Comparison of ENCODE assay signal across 10 cellular contexts in the genomic region with DNA sequence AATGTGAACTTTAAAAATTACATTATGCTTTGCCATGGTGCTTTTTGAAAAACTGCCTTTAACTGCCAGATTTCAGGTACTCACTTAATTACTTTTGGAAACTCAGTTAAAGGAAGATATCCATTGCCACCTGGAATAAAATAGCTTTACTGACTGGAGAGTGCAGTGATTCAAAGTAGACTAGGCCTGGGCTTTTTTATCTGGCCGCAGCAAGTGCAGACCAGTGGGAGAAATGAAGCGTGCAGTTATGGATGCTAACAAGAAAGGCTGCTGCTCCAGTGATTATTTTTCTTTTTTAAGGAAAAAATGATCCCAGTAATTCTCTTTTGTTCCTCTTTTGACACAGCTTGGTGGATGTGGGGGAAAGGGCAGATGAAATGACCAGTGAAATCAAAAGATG. TPM values are rescaled to one million over a fixed set of nuclear protein-coding genes. Genes with fewer than 3 reads are reported as not detected.
DNase-seq lines count a peak whose midpoint lies in the region; ATAC-seq and TF ChIP-seq lines count a peak whose summit lies in the region.
"Had no signal": no experiment of that assay in that cellular context is flagged by ENCODE, and none has a peak within 500 bp of the region (broad histone marks: within the 10 kb centered on the region; RNA-seq: fewer than 3 reads in every experiment).

No MANE protein-coding gene starts in this region.

- H3K4me3 ChIP-seq in AG04449 (ENCODE audit: low read depth, low read length) (peak overlapping the region; percentile 82), IMR-90 (ENCODE audit: insufficient read depth, low read depth, low read length) (peak overlapping the region; percentile 87), colonic mucosa (peak overlapping the region; percentile 79)

- WGBS in IMR-90 (ENCODE audit: extremely low coverage in 2 of 2, insufficient read length in 1 of 2), 2 experiments = 80% methylated on average over 1 of the region's 2 CpGs; no CpG with 5 or more reads in 1 of the 2 experiments

- peak overlapping the region; percentile 87 for H2BK5ac ChIP-seq in IMR-90 (ENCODE audit: low read depth, low read length, poor library complexity, severe bottlenecking)

- in situ Hi-C loops in IMR-90 (cut with MboI; ENCODE audit: low sequenced_read_pairs) = no loop called here

- peak overlapping the region; percentile 93 to 99 (median 98) for H3K27ac Mint-ChIP-seq in naive B cell

- ATAC-seq in IMR-90 (ENCODE audit: low read depth) (no peak), naive B cell (ENCODE audit: low read depth in 2 of 2) (no peak), HG02588 (IDR thresholded peaks at IDR 0.05; ENCODE audit: unreplicated experiment) (no peak)
- ATAC-seq: esophagus mucosa had no signal

- CTCF ChIA-PET in AG04449 (lab: Yijun Ruan, JAX) = interaction anchor here (1.0 to 9.7 kb wide), 3 partner anchors 10 to 166 kb away, joined by 3 to 82 read pairs (median 3); no protein-coding TSS in a partner anchor
- CTCF ChIA-PET in IMR-90 (lab: Yijun Ruan, JAX) = interaction anchor here (0.5 to 0.9 kb wide), 3 partner anchors 12 to 142 kb away, joined by 3 to 5 read pairs (median 3); no protein-coding TSS in a partner anchor

- H3K18ac ChIP-seq in IMR-90 (ENCODE audit: low read depth, low read length) = no peak overlapping the region

- H3K14ac ChIP-seq in IMR-90 (replicated peaks; ENCODE audit: low read depth, low read length) = peak overlapping the region; percentile 92

- no peak for TF ChIP-seq POLR2A in IMR-90 (IDR thresholded peaks at IDR 0.05; ENCODE audit: low read depth, low read length)

- TF ChIP-seq CTCF in AG04449 (IDR thresholded peaks at IDR 0.05; ENCODE audit: insufficient read depth, low read length, missing control alignments) (no peak), IMR-90 (conservative IDR thresholded peaks at IDR 0.05; ENCODE audit: low read depth, low read length) (no peak), colonic mucosa (IDR thresholded peaks at IDR 0.05) (no peak)

- peaks cover 15% of the 10 kb centered on the region for H3K9me1 ChIP-seq in IMR-90 (ENCODE audit: insufficient read depth, low read length)

- peak overlapping the region; percentile 94 for H2AK9ac ChIP-seq in IMR-90 (replicated peaks; ENCODE audit: low read depth, low read length, poor library complexity)

- no peak overlapping the region for H2AFZ ChIP-seq in IMR-90 (replicated peaks; ENCODE audit: low read length, poor library complexity)

- peaks cover 1% of the 10 kb centered on the region; the same call in 1 of the 2 replicates for H3K36me3 ChIP-seq in IMR-90 (ENCODE audit: control insufficient read depth, insufficient read depth, low read length)
- no peaks in the 10 kb centered on the region for H3K36me3 ChIP-seq in colonic mucosa

- no peak overlapping the region for H2BK20ac ChIP-seq in IMR-90 (ENCODE audit: low read depth, low read length)

- DNase-seq in AG04449 (ENCODE audit: low read depth, low spot score) = no peak
- no peak for DNase-seq in IMR-90
- DNase-seq in colonic mucosa = peak; percentile 16
- DNase-seq in naive B cell = no peak
- no peak for DNase-seq in COLO668 (lab: John Stamatoyannopoulos, UW; ENCODE audit: unreplicated experiment)
- no peak for DNase-seq in posterior cingulate gyrus
- no peak for DNase-seq in SIG-M5 (lab: John Stamatoyannopoulos, UW)
- DNase-seq: NCI-H2107 had no signal

- H3K4me3 Mint-ChIP-seq in naive B cell = peak overlapping the region; percentile 86 to 96 (median 92)

- H3K27ac ChIP-seq in IMR-90 (ENCODE audit: insufficient read depth, low read length) (peak overlapping the region; percentile 89; the same call in 1 of the 2 replicates), colonic mucosa (peak overlapping the region; percentile 99)

- peaks cover 11% of the 10 kb centered on the region for H3K4me1 ChIP-seq in IMR-90 (ENCODE audit: control insufficient read depth, insufficient read depth, low read length)
- peaks cover 24% of the 10 kb centered on the region for H3K4me1 ChIP-seq in colonic mucosa

- H3K4ac ChIP-seq in IMR-90 (ENCODE audit: low read depth, low read length) = peak overlapping the region; percentile 75; the same call in 1 of the 2 replicates

- intact Hi-C loops in IMR-90 (cut with micrococcal nuclease) = loop anchor here (2.0 kb wide), 3 partner anchors 14 to 94 kb away; a partner anchor contains a TSS
- intact Hi-C loops in colonic mucosa (cut with DNase I) = no loop called here
- intact Hi-C loops in posterior cingulate gyrus (cut with DNase I) = loop anchor here (2.0 to 5.0 kb wide), 2 partner anchors 14 to 65 kb away; a partner anchor contains a TSS

- H3K56ac ChIP-seq in IMR-90 (ENCODE audit: extremely low read depth, insufficient read depth, low read length) = peak overlapping the region; percentile 85; the same call in 1 of the 2 replicates

- H3K4me2 ChIP-seq in IMR-90 (ENCODE audit: low read depth, low read length) = peak overlapping the region; percentile 74

- peaks cover 15 to 53% of the 10 kb centered on the region in 2 experiments for H3K79me1 ChIP-seq in IMR-90 (ENCODE audit: low read depth in 1 of 2, low read length in 2 of 2)

- POLR2A ChIA-PET in AG04449 (lab: Yijun Ruan, JAX) = interaction anchor here (2.0 kb wide), 1 partner anchor 14 kb away, joined by 10 read pairs; no protein-coding TSS in a partner anchor
- POLR2A ChIA-PET in IMR-90 (lab: Charles Lee; ENCODE audit: unreplicated experiment) = no interaction called here

- H3K27me3 ChIP-seq in IMR-90 (ENCODE audit: control insufficient read depth, insufficient read depth, low read length) (no peaks in the 10 kb centered on the region), colonic mucosa (no peaks in the 10 kb centered on the region)

- peaks cover 17% of the 10 kb centered on the region; the same call in 1 of the 2 replicates for H4K20me1 ChIP-seq in IMR-90 (ENCODE audit: insufficient read depth, low read length)

- 0 out of 2 replicates have a peak overlapping the region, but pooled peaks have one; percentile 4 for H2BK120ac ChIP-seq in IMR-90 (ENCODE audit: low read depth, low read length)

- peak overlapping the region; percentile 22; the same call in 1 of the 2 replicates for H4K5ac ChIP-seq in IMR-90 (ENCODE audit: low read depth, low read length)

- H3K9me3 ChIP-seq in IMR-90 (ENCODE audit: control insufficient read depth, insufficient read depth, low read length) (no peaks in the 10 kb centered on the region), colonic mucosa (no peaks in the 10 kb centered on the region)

- H3K9me3 Mint-ChIP-seq in naive B cell = peaks cover 0 to 4% (median 0%) of the 10 kb centered on the region in 7 donors

- no peak overlapping the region for H2AK5ac ChIP-seq in IMR-90 (ENCODE audit: low read depth, low read length)

- H2BK15ac ChIP-seq in IMR-90 (ENCODE audit: low read depth, low read length) = no peak overlapping the region

- no peaks in the 10 kb centered on the region for H3K36me3 Mint-ChIP-seq in naive B cell

- H3K9ac ChIP-seq in IMR-90 (ENCODE audit: low read depth, low read length) (peak overlapping the region; percentile 90), colonic mucosa (ENCODE audit: low read depth in 2 of 2, low read length in 2 of 2) (peak overlapping the region; percentile 81 to 91)

- H4K8ac ChIP-seq in IMR-90 (ENCODE audit: low read depth in 2 of 2, low read length in 2 of 2) = peak overlapping the region; percentile 7 to 89; a peak in 3 of 4 replicates

- H4K91ac ChIP-seq in IMR-90 (ENCODE audit: insufficient read depth, low read depth, low read length) = 0 out of 2 replicates have a peak overlapping the region, but pooled peaks have one; percentile 90

- dilution Hi-C loops in IMR-90 (cut with HindIII; ENCODE audit: low sequenced_read_pairs, unreplicated experiment) = no loop called here

- TF ChIP-seq RAD21 in IMR-90 (IDR thresholded peaks at IDR 0.05; ENCODE audit: low read length) = no peak

- no TSS peak for BruUV-seq in IMR-90 (replicated peaks; lab: Mats Ljungman, UMichigan)

- H3K23ac ChIP-seq in IMR-90 (ENCODE audit: low read depth, low read length) = peak overlapping the region; percentile 98

- H3K4me1 Mint-ChIP-seq in naive B cell = peaks cover 48 to 68% (median 59%) of the 10 kb centered on the region in 3 donors

- H3K27me3 Mint-ChIP-seq in naive B cell = no peaks in the 10 kb centered on the region

TF ChIP-seq in IMR-90, 13 proteins besides CTCF, POLR2A, EP300 and RAD21 (continues in another document):
- TF ChIP-seq, protein P1, sequence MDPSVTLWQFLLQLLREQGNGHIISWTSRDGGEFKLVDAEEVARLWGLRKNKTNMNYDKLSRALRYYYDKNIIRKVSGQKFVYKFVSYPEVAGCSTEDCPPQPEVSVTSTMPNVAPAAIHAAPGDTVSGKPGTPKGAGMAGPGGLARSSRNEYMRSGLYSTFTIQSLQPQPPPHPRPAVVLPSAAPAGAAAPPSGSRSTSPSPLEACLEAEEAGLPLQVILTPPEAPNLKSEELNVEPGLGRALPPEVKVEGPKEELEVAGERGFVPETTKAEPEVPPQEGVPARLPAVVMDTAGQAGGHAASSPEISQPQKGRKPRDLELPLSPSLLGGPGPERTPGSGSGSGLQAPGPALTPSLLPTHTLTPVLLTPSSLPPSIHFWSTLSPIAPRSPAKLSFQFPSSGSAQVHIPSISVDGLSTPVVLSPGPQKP (IDR thresholded peaks at IDR 0.05; ENCODE audit: borderline replicate concordance, low read depth, low read length) = no peak
- TF ChIP-seq RCOR1 (IDR thresholded peaks at IDR 0.05; ENCODE audit: insufficient replicate concordance, low read length) = no peak
- TF ChIP-seq CEBPB (IDR thresholded peaks at IDR 0.05; ENCODE audit: low read depth, low read length) = no peak
- no peak for TF ChIP-seq BHLHE40 (IDR thresholded peaks at IDR 0.05; ENCODE audit: low read depth, low read length)
- TF ChIP-seq CHD1 (IDR thresholded peaks at IDR 0.05; ENCODE audit: low read depth, low read length) = no peak
- TF ChIP-seq SMC3 (IDR thresholded peaks at IDR 0.05; ENCODE audit: low read depth, low read length) = no peak
- TF ChIP-seq MAZ (IDR thresholded peaks at IDR 0.05; ENCODE audit: borderline replicate concordance, low read depth, low read length) = no peak
- TF ChIP-seq MAFK (IDR thresholded peaks at IDR 0.05; ENCODE audit: low read depth, low read length) = no peak

RNA-seq across cellular contexts. Expression of a gene that starts 1.3 kb away (rescaled TPM):
- total RNA-seq in IMR-90 (2012; rRNA removed) (89.7 and 102 TPM in 2 replicates), colonic mucosa (100 to 1,000 TPM; 156 to 164 TPM)
- polyA plus RNA-seq in IMR-90 (2012; rRNA removed) (56.5 and 69.2 TPM in 2 replicates), naive B cell (ENCODE audit: low read depth in 6 of 6) (10 to 100 TPM in 5 of 6 donors, 1 to 10 TPM in 1; 8.7 to 17.2 (median 15.6) TPM)
- 19.6 and 23.3 TPM in 2 replicates for polyA plus RNA-seq in IMR-90 (2012; cell fraction: cytosol; rRNA removed)
- 10.9 and 46.8 TPM in 2 replicates for polyA plus RNA-seq in IMR-90 (2012; cell fraction: nucleus; rRNA removed; ENCODE audit: low replicate concordance)

RNA-seq across cellular contexts. Expression of a gene that starts 39.2 kb away (rescaled TPM):
- total RNA-seq in IMR-90 (2012; rRNA removed) = under 0.01 TPM in 1 of 2 replicates, not detected in the other
- 0.05 TPM in 1 of 2 replicates, not detected in the other for polyA plus RNA-seq in IMR-90 (2012; rRNA removed)
- not detected in 2 replicates for polyA plus RNA-seq in IMR-90 (2012; cell fraction: cytosol; rRNA removed)
- polyA plus RNA-seq in IMR-90 (2012; cell fraction: nucleus; rRNA removed; ENCODE audit: low replicate concordance) = 0.02 TPM in 1 of 2 replicates, not detected in the other
- 1 to 10 TPM; 3.9 to 4.8 TPM for total RNA-seq in colonic mucosa
- under 1 TPM in 2 of 6 donors, not detected in 4; 0.31 to 0.60 TPM for polyA plus RNA-seq in naive B cell (ENCODE audit: low read depth in 6 of 6)
